ENCODE assay signal across 10 cellular contexts in genomic region chr6:7148100-7148822, GRCh38. TPM values are rescaled to one million over a fixed set of nuclear protein-coding genes. Genes with fewer than 3 reads are reported as not detected.
DNase-seq lines count a peak whose midpoint lies in the region; ATAC-seq lines count a peak whose summit lies in the region.
"Had no signal": no experiment of that assay in that cellular context is flagged by ENCODE, and none has a peak within 500 bp of the region (broad histone marks: within the 10 kb centered on the region; RNA-seq: fewer than 3 reads in every experiment).

No MANE protein-coding gene starts in this region.

- peak overlapping the region; percentile 79 for H3K27ac Mint-ChIP-seq in activated T-helper 1 cell treated with anti-CD3 and anti-CD28 coated beads, Interleukin-12 subunit alpha, Interleukin-12 subunit beta, Interleukin-2, Interleukin-4 antibody, amounts not matched to agents 30 ng/mL and 10 ng/mL and 1 ng/mL, durations not matched to agents 14 hours and 24 hours and 36 hours
- no peak overlapping the region for H3K27ac Mint-ChIP-seq in stimulated activated naive B cell treated with anti-CD40 and anti-IgM and Interleukin-4, amounts not matched to agents 10 μg/mL and 1 μg/mL and 100 μg/mL, for 72 hours

- H3K4me3 Mint-ChIP-seq in activated T-cell treated with anti-CD3 and anti-CD28 coated beads, Interleukin-2, amount 50 U/mL, for 4 hours = no peak overlapping the region
- H3K4me3 Mint-ChIP-seq in activated T-helper 1 cell treated with anti-CD3 and anti-CD28 coated beads, Interleukin-12 subunit alpha, Interleukin-12 subunit beta, Interleukin-2, Interleukin-4 antibody, amounts not matched to agents 30 ng/mL and 10 ng/mL and 1 ng/mL, durations not matched to agents 14 hours and 24 hours and 36 hours = no peak overlapping the region
- no peak overlapping the region for H3K4me3 Mint-ChIP-seq in stimulated activated naive B cell treated with anti-CD40 and anti-IgM and Interleukin-4, amounts not matched to agents 10 μg/mL and 1 μg/mL and 100 μg/mL, for 72 hours
- H3K4me3 Mint-ChIP-seq: CD4-positive, CD25-positive, alpha-beta regulatory T cell had no signal

- H3K9me3 Mint-ChIP-seq in activated T-cell treated with anti-CD3 and anti-CD28 coated beads, Interleukin-2, amount 50 U/mL, for 4 hours = no peaks in the 10 kb centered on the region
- no peaks in the 10 kb centered on the region for H3K9me3 Mint-ChIP-seq in activated T-helper 1 cell treated with anti-CD3 and anti-CD28 coated beads, Interleukin-12 subunit alpha, Interleukin-12 subunit beta, Interleukin-2, Interleukin-4 antibody, amounts not matched to agents 30 ng/mL and 10 ng/mL and 1 ng/mL, durations not matched to agents 14 hours and 24 hours and 36 hours
- H3K9me3 Mint-ChIP-seq in stimulated activated naive B cell treated with anti-CD40 and anti-IgM and Interleukin-4, amounts not matched to agents 10 μg/mL and 1 μg/mL and 100 μg/mL, for 72 hours = no peaks in the 10 kb centered on the region
- H3K9me3 Mint-ChIP-seq: CD4-positive, CD25-positive, alpha-beta regulatory T cell had no signal

- ATAC-seq in activated T-cell treated with anti-CD3 and anti-CD28 coated beads, Interleukin-2, amount 50 U/mL, for 4 hours = peak; percentile 76 to 79
- ATAC-seq in stimulated activated naive B cell treated with anti-CD40 and anti-IgM and Interleukin-4, amounts not matched to agents 10 μg/mL and 1 μg/mL and 100 μg/mL, for 72 hours (replicated peaks) = no peak
- ATAC-seq in GM19395 (IDR thresholded peaks at IDR 0.05; ENCODE audit: unreplicated experiment) (no peak), HG02610 (IDR thresholded peaks at IDR 0.05; ENCODE audit: unreplicated experiment) (no peak)

- H3K27me3 Mint-ChIP-seq in activated T-cell treated with anti-CD3 and anti-CD28 coated beads, Interleukin-2, amount 50 U/mL, for 4 hours (ENCODE audit: low read depth) = no peaks in the 10 kb centered on the region
- no peaks in the 10 kb centered on the region for H3K27me3 Mint-ChIP-seq in activated T-helper 1 cell treated with anti-CD3 and anti-CD28 coated beads, Interleukin-12 subunit alpha, Interleukin-12 subunit beta, Interleukin-2, Interleukin-4 antibody, amounts not matched to agents 30 ng/mL and 10 ng/mL and 1 ng/mL, durations not matched to agents 14 hours and 24 hours and 36 hours (ENCODE audit: insufficient read depth)
- no peaks in the 10 kb centered on the region for H3K27me3 Mint-ChIP-seq in stimulated activated naive B cell treated with anti-CD40 and anti-IgM and Interleukin-4, amounts not matched to agents 10 μg/mL and 1 μg/mL and 100 μg/mL, for 72 hours
- H3K27me3 Mint-ChIP-seq: CD4-positive, CD25-positive, alpha-beta regulatory T cell had no signal

- H3K4me1 Mint-ChIP-seq in activated T-cell treated with anti-CD3 and anti-CD28 coated beads, Interleukin-2, amount 50 U/mL, for 4 hours (ENCODE audit: low read depth) = peaks cover 80% of the 10 kb centered on the region
- H3K4me1 Mint-ChIP-seq in activated T-helper 1 cell treated with anti-CD3 and anti-CD28 coated beads, Interleukin-12 subunit alpha, Interleukin-12 subunit beta, Interleukin-2, Interleukin-4 antibody, amounts not matched to agents 30 ng/mL and 10 ng/mL and 1 ng/mL, durations not matched to agents 14 hours and 24 hours and 36 hours (ENCODE audit: low read depth) = peaks cover 73% of the 10 kb centered on the region
- peaks cover 46 to 92% of the 10 kb centered on the region in 2 donors for H3K4me1 Mint-ChIP-seq in stimulated activated naive B cell treated with anti-CD40 and anti-IgM and Interleukin-4, amounts not matched to agents 10 μg/mL and 1 μg/mL and 100 μg/mL, for 72 hours

- H3K36me3 Mint-ChIP-seq in activated T-cell treated with anti-CD3 and anti-CD28 coated beads, Interleukin-2, amount 50 U/mL, for 4 hours (ENCODE audit: insufficient read depth) = peaks cover 6% of the 10 kb centered on the region
- peaks cover 1% of the 10 kb centered on the region for H3K36me3 Mint-ChIP-seq in activated T-helper 1 cell treated with anti-CD3 and anti-CD28 coated beads, Interleukin-12 subunit alpha, Interleukin-12 subunit beta, Interleukin-2, Interleukin-4 antibody, amounts not matched to agents 30 ng/mL and 10 ng/mL and 1 ng/mL, durations not matched to agents 14 hours and 24 hours and 36 hours (ENCODE audit: low read depth)
- peaks cover 1 to 20% of the 10 kb centered on the region in 2 donors for H3K36me3 Mint-ChIP-seq in stimulated activated naive B cell treated with anti-CD40 and anti-IgM and Interleukin-4, amounts not matched to agents 10 μg/mL and 1 μg/mL and 100 μg/mL, for 72 hours

- DNase-seq in activated T-cell treated with anti-CD3 and anti-CD28 coated beads, Interleukin-2, amount 50 U/mL, for 4 hours = no peak
- DNase-seq in activated T-cell treated with anti-CD3 and anti-CD28 coated beads for 4 hours (no peak), hepatic stellate cell (ENCODE audit: low spot score) (peak; percentile 74), stromal cell of bone marrow (ENCODE audit: low read depth) (peak; percentile 81)
- DNase-seq in activated T-helper 1 cell treated with anti-CD3 and anti-CD28 coated beads, Interleukin-12 subunit alpha, Interleukin-12 subunit beta, Interleukin-2, Interleukin-4 antibody, amounts not matched to agents 30 ng/mL and 10 ng/mL and 1 ng/mL, durations not matched to agents 14 hours and 24 hours and 36 hours (ENCODE audit: low spot score) = no peak
- no peak for DNase-seq in stimulated activated naive B cell treated with anti-CD40 and anti-IgM and Interleukin-4, amounts not matched to agents 10 μg/mL and 1 μg/mL and 100 μg/mL, for 72 hours
- DNase-seq: CD4-positive, CD25-positive, alpha-beta regulatory T cell; NCI-H345 had no signal

- intact Hi-C loops in activated T-helper 1 cell treated with anti-CD3 and anti-CD28 coated beads, Interleukin-12 subunit alpha, Interleukin-12 subunit beta, Interleukin-2, Interleukin-4 antibody, amounts not matched to agents 30 ng/mL and 10 ng/mL and 1 ng/mL, durations not matched to agents 14 hours and 24 hours and 36 hours (cut with micrococcal nuclease) = loop anchor here (1.0 to 10.0 kb wide), 2 partner anchors 8 to 1287 kb away; partner anchors contain the start of gene SLC35B3

RNA-seq across cellular contexts. Expression of gene RREB1, which starts 40.5 kb away (rescaled TPM):
- 10 to 100 TPM; 18.5 to 20.7 (median 19.2) TPM for total RNA-seq in activated T-cell treated with anti-CD3 and anti-CD28 coated beads, Interleukin-2, amount 50 U/mL, for 4 hours
- total RNA-seq in activated T-helper 1 cell treated with anti-CD3 and anti-CD28 coated beads, Interleukin-12 subunit alpha, Interleukin-12 subunit beta, Interleukin-2, Interleukin-4 antibody, amounts not matched to agents 30 ng/mL and 10 ng/mL and 1 ng/mL, durations not matched to agents 14 hours and 24 hours and 36 hours = 12.3 and 12.7 TPM in 2 replicates

Comparison
In these comparisons a context has a peak if more than half of its experiments do, and no peak if none do; other contexts are left out.
1. ATAC-seq: peak in activated T-cell treated with anti-CD3 and anti-CD28 coated beads, Interleukin-2, amount 50 U/mL, for 4 hours (2 of 2); none in stimulated activated naive B cell treated with anti-CD40 and anti-IgM and Interleukin-4, amounts not matched to agents 10 μg/mL and 1 μg/mL and 100 μg/mL, for 72 hours (0 of 2), GM19395 (single experiment) and HG02610 (single experiment).
2. DNase-seq: peak in hepatic stellate cell (single experiment) and stromal cell of bone marrow (single experiment); none in activated T-cell treated with anti-CD3 and anti-CD28 coated beads, Interleukin-2, amount 50 U/mL, for 4 hours (single experiment), activated T-cell treated with anti-CD3 and anti-CD28 coated beads for 4 hours (single experiment), activated T-helper 1 cell treated with anti-CD3 and anti-CD28 coated beads, Interleukin-12 subunit alpha, Interleukin-12 subunit beta, Interleukin-2, Interleukin-4 antibody, amounts not matched to agents 30 ng/mL and 10 ng/mL and 1 ng/mL, durations not matched to agents 14 hours and 24 hours and 36 hours (single experiment) and stimulated activated naive B cell treated with anti-CD40 and anti-IgM and Interleukin-4, amounts not matched to agents 10 μg/mL and 1 μg/mL and 100 μg/mL, for 72 hours (single experiment).